ENCODE assay signal across 8 cellular contexts in the genomic region with DNA sequence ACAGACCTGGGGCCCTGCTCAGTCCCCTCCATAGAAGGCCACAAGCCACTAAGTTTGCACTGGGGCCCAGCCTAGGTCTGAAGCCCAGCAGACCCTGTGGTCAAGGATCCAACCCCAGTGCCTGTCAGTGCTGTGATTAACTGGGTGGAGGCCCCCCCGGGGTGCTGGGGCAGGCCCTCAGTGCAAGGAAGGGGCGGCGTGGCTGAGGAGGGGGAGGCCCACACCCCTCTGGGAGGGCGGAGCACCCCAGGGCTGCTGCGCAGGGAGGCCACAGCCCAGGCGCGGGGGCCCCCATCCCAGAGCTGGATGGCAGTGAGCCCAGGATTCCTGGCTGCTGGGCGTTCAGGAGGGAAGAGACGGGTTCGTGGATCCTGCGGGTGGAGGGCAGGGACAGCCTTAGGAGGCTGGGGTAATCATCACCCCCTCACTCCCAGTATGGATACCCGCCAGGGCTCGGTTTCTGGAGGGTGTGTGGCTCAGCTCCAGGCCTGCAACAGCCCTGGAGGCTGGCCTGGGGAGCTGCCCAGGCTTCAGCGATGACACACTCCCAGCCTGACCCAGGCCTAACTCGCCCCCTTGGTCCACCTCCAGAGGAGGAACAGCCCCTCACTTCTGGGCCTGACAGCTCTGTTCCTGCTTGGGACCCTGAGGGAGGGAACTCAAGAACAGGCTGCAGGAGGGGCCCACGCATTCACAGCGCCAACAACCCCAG. TPM values are rescaled to one million over a fixed set of nuclear protein-coding genes. Genes with fewer than 3 reads are reported as not detected.
A peak's percentile ranks its signal among the peaks of the same experiment; 100 is the strongest.
DNase-seq lines count a peak whose midpoint lies in the region; ATAC-seq and TF ChIP-seq lines count a peak whose summit lies in the region.

No MANE protein-coding gene starts in this region.

- no peaks in the 10 kb centered on the region for H3K36me3 Mint-ChIP-seq in immature natural killer cell

- H3K4me1 Mint-ChIP-seq in immature natural killer cell: no peaks in the 10 kb centered on the region

- no peak overlapping the region for H3K4me3 Mint-ChIP-seq in immature natural killer cell

- H3K27me3 Mint-ChIP-seq in immature natural killer cell (ENCODE audit: low read depth in 3 of 3): peaks cover 0 to 12% (median 2%) of the 10 kb centered on the region in 3 donors

- TF ChIP-seq CTCF in WERI-Rb-1 (IDR thresholded peaks at IDR 0.05; ENCODE audit: low read depth, low read length): no peak

- intact Hi-C loops in cardiac septum (cut with DNase I): no loop called here

- ATAC-seq in HG02763 (IDR thresholded peaks at IDR 0.05; ENCODE audit: unreplicated experiment) (no peak), GM21576 (IDR thresholded peaks at IDR 0.05; ENCODE audit: unreplicated experiment) (no peak)

- no peaks in the 10 kb centered on the region for H3K27me3 ChIP-seq in WERI-Rb-1 (ENCODE audit: insufficient read depth, low read depth, severe bottlenecking)

- DNase-seq in C1 segment of cervical spinal cord (lab: John Stamatoyannopoulos, UW) (peak in 11 of 14 donors; percentile 27 to 74 (median 58)), WERI-Rb-1 (no peak), cardiac septum (ENCODE audit: low spot score) (peak; percentile 85), pons (ENCODE audit: low spot score) (peak; percentile 77), immature natural killer cell (no peak), NCI-H2081 treated with DMSO at 0.1 percent for 48 hours (lab: John Stamatoyannopoulos, UW) (no peak)

- peaks cover 5% of the 10 kb centered on the region for H3K36me3 ChIP-seq in WERI-Rb-1

- peak overlapping the region; percentile 82 for H3K27ac ChIP-seq in WERI-Rb-1

- no peaks in the 10 kb centered on the region for H3K9me3 Mint-ChIP-seq in immature natural killer cell

- H3K4me3 ChIP-seq in WERI-Rb-1 (ENCODE audit: low read depth, low read length): peak overlapping the region; percentile 52

- H3K9me3 ChIP-seq in WERI-Rb-1 (ENCODE audit: severe bottlenecking): no peaks in the 10 kb centered on the region

- H3K27ac Mint-ChIP-seq in immature natural killer cell: no peak overlapping the region

RNA-seq across cellular contexts. Expression of a gene that starts 0.9 kb away (rescaled TPM):
- 1.6 TPM for total RNA-seq in cardiac septum
- not detected for polyA plus RNA-seq in immature natural killer cell

RNA-seq across cellular contexts. Expression of a gene that starts 10.5 kb away (rescaled TPM):
- 213 TPM for total RNA-seq in cardiac septum
- polyA plus RNA-seq in immature natural killer cell: 100 to 1,000 TPM; 516 to 803 (median 763) TPM

RNA-seq across cellular contexts. Expression of a gene that starts 15.0 kb away (rescaled TPM):
- 16.6 TPM for total RNA-seq in cardiac septum
- polyA plus RNA-seq in immature natural killer cell: 1 to 10 TPM; 2.0 to 4.4 (median 2.0) TPM

RNA-seq across cellular contexts. Expression of a gene that starts 41.5 kb away (rescaled TPM):
- total RNA-seq in cardiac septum: 39.7 TPM
- 100 to 1,000 TPM; 125 to 230 (median 129) TPM for polyA plus RNA-seq in immature natural killer cell

RNA-seq across cellular contexts. Expression of a gene that starts 47.5 kb away (rescaled TPM):
- 8.9 TPM for total RNA-seq in cardiac septum
- 10 to 100 TPM in 2 of 3 donors, 1 to 10 TPM in 1; 1.8 to 21.7 (median 16.6) TPM for polyA plus RNA-seq in immature natural killer cell

Comparison
In these comparisons a context has a peak if more than half of its experiments do, and no peak if none do; other contexts are left out.
1. DNase-seq: peak in C1 segment of cervical spinal cord (11 of 14), cardiac septum (single experiment) and pons (single experiment); none in WERI-Rb-1 (single experiment), immature natural killer cell (0 of 3) and NCI-H2081 treated with DMSO at 0.1 percent for 48 hours (single experiment).